8 cellular contexts compared by ENCODE assay signal in the genomic region with DNA sequence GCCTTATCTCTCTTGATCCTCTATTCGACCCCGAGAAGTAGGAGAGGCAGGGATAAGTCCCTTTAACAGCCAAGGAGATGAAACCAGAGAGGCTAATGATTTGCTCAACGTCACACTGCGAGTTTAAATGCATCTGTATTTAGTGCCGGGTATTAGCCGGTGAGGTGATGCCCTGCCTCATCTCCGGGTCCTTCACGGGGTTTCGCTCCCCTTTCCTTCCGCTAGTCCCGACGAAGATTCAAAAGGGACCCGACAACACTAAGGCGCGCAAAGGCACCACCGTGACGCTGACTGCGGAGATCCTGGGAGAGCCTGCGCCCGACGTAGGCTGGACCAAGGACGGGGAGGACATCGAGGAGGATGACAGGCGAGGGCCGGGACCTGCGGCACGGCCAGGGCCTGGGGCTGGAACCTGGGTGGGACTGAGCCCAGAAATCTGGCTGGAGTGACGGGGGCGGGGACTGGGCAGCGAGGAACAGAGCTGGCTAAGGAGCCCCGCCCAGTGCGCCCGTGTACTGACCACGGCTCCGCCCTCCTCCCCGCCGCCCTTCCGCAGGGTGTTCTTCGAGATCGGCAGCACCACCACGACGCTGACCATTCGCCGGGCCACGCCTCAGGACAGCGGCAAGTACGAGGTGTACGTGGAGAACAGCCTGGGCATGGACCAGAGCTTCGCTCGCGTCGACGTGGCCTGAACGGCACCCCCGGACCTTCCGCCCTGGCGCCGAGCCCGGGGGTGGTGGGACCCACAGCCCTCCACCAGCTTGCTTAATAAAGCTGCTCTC. TPM values are rescaled to one million over a fixed set of nuclear protein-coding genes. Genes with fewer than 3 reads are reported as not detected.
DNase-seq lines count a peak whose midpoint lies in the region; ATAC-seq, FAIRE-seq and TF ChIP-seq lines count a peak whose summit lies in the region.

No MANE protein-coding gene starts in this region.

- TF ChIP-seq POLR2A in gastrocnemius medialis (IDR thresholded peaks at IDR 0.05) = peak in 1 of 2 donors; percentile 71

- H3K36me3 ChIP-seq in brain microvascular endothelial cell (replicated peaks) (no peaks in the 10 kb centered on the region), iPS-18a (ENCODE audit: control insufficient read depth, low read depth, low read length) (no peaks in the 10 kb centered on the region), gastrocnemius medialis (peaks cover 0 to 18% of the 10 kb centered on the region in 2 donors)

- H3K4me1 Mint-ChIP-seq in activated CD8-positive, alpha-beta memory T cell treated with anti-CD3 and anti-CD28 coated beads, Interleukin-2, amount 10 ng/mL, durations not matched to agents 7 days and 5 days = peaks cover 31% of the 10 kb centered on the region

- peak; percentile 20 for ATAC-seq in activated CD8-positive, alpha-beta memory T cell treated with anti-CD3 and anti-CD28 coated beads, Interleukin-2, amount 10 ng/mL, durations not matched to agents 7 days and 5 days
- ATAC-seq in HG03045 (IDR thresholded peaks at IDR 0.05; ENCODE audit: unreplicated experiment) = peak; percentile 29
- peak; percentile 55 to 60 for ATAC-seq in gastrocnemius medialis

- no peaks in the 10 kb centered on the region for H3K36me3 Mint-ChIP-seq in activated CD8-positive, alpha-beta memory T cell treated with anti-CD3 and anti-CD28 coated beads, Interleukin-2, amount 10 ng/mL, durations not matched to agents 7 days and 5 days

- peaks cover 24% of the 10 kb centered on the region for H3K27me3 ChIP-seq in brain microvascular endothelial cell (replicated peaks)
- H3K27me3 ChIP-seq in iPS-18a (ENCODE audit: control insufficient read depth, insufficient read depth, low read length) = peaks cover 22% of the 10 kb centered on the region
- H3K27me3 ChIP-seq in gastrocnemius medialis = no peaks in the 10 kb centered on the region

- no peak overlapping the region for H3K27ac Mint-ChIP-seq in activated CD8-positive, alpha-beta memory T cell treated with anti-CD3 and anti-CD28 coated beads, Interleukin-2, amount 10 ng/mL, durations not matched to agents 7 days and 5 days

- H3K4me3 ChIP-seq in brain microvascular endothelial cell (ENCODE audit: low read depth, low read length) (peak overlapping the region; percentile 76), iPS-18a (ENCODE audit: low read length) (peak overlapping the region; percentile 75), gastrocnemius medialis (peak overlapping the region; percentile 63 to 87 (median 72))

- peak; percentile 61 for DNase-seq in activated CD8-positive, alpha-beta memory T cell treated with anti-CD3 and anti-CD28 coated beads, Interleukin-2, amount 10 ng/mL, durations not matched to agents 7 days and 5 days
- DNase-seq in activated CD8-positive, alpha-beta memory T cell treated with anti-CD3 and anti-CD28 coated beads for 24 hours = no peak
- DNase-seq in RCC 7860 (ENCODE audit: low spot score) (peak; percentile 68), brain microvascular endothelial cell (peak; percentile 53), gastrocnemius medialis (peak; percentile 87 to 89), inferior parietal cortex (ENCODE audit: extremely low spot score) (no peak)

- H3K4me3 Mint-ChIP-seq in activated CD8-positive, alpha-beta memory T cell treated with anti-CD3 and anti-CD28 coated beads, Interleukin-2, amount 10 ng/mL, durations not matched to agents 7 days and 5 days = peak overlapping the region; percentile 87

- no peak for FAIRE-seq in RCC 7860 (lab: Jason Lieb, UNC)

- in situ Hi-C loops in brain microvascular endothelial cell (cut with HindIII; ENCODE audit: low pct_ligation_motif_present, low sequenced_read_pairs) (no loop called here), gastrocnemius medialis (cut with MboI; ENCODE audit: low sequenced_read_pairs in 4 of 4) (no loop called here)

- H3K9me3 Mint-ChIP-seq in activated CD8-positive, alpha-beta memory T cell treated with anti-CD3 and anti-CD28 coated beads, Interleukin-2, amount 10 ng/mL, durations not matched to agents 7 days and 5 days (ENCODE audit: low read depth) = no peaks in the 10 kb centered on the region

- peaks cover 40% of the 10 kb centered on the region for H3K27me3 Mint-ChIP-seq in activated CD8-positive, alpha-beta memory T cell treated with anti-CD3 and anti-CD28 coated beads, Interleukin-2, amount 10 ng/mL, durations not matched to agents 7 days and 5 days

- CTCF ChIA-PET in activated CD8-positive, alpha-beta memory T cell treated with anti-CD3 and anti-CD28 coated beads, Interleukin-2, amount 10 ng/mL, durations not matched to agents 7 days and 5 days (lab: Charles Lee) = interaction anchor here (0.9 to 8.6 kb wide), 10 partner anchors 12 to 621 kb away, joined by 3 to 149 read pairs (median 4); partner anchors contain the start of genes CHPF, SPEG, STK11IP and TMEM198

- intact Hi-C loops in gastrocnemius medialis (cut with DNase I; ENCODE audit: low total_unique reads) = loop anchor here (1.0 to 10.0 kb wide), 6 partner anchors 37 to 333 kb away; partner anchors contain the start of genes ANKZF1, ATG9A, NHEJ1 and STK11IP

- H3K4me1 ChIP-seq in iPS-18a (ENCODE audit: control insufficient read depth, low read depth, low read length) (peaks cover 17% of the 10 kb centered on the region), gastrocnemius medialis (peaks cover 39 to 46% of the 10 kb centered on the region in 2 donors)

- no peak for TF ChIP-seq CTCF in brain microvascular endothelial cell (IDR thresholded peaks at IDR 0.05; ENCODE audit: low read depth, low read length, missing control alignments)
- no peak for TF ChIP-seq CTCF in gastrocnemius medialis (IDR thresholded peaks at IDR 0.05 in 4 of 5, conservative IDR thresholded peaks at IDR 0.05 in 1 of 5)

- peak overlapping the region; percentile 8 for H3K27ac ChIP-seq in brain microvascular endothelial cell
- no peak overlapping the region for H3K27ac ChIP-seq in iPS-18a (ENCODE audit: low read length)
- H3K27ac ChIP-seq in gastrocnemius medialis = peak overlapping the region; percentile 91 to 100 (median 96)

- H3K9me3 ChIP-seq in iPS-18a (ENCODE audit: control insufficient read depth, low read depth, low read length) (no peaks in the 10 kb centered on the region), gastrocnemius medialis (no peaks in the 10 kb centered on the region)

- H3K9ac ChIP-seq in iPS-18a (ENCODE audit: low read length) = no peak overlapping the region

RNA-seq across cellular contexts. Expression of gene GMPPA, which starts 1.0 kb away (rescaled TPM):
- 10 to 100 TPM; 36.5 to 42.6 TPM for total RNA-seq in activated CD8-positive, alpha-beta memory T cell treated with anti-CD3 and anti-CD28 coated beads, Interleukin-2, amount 10 ng/mL, durations not matched to agents 7 days and 5 days
- 10 to 100 TPM; 18.0 to 25.8 (median 24.4) TPM for total RNA-seq in gastrocnemius medialis

RNA-seq across cellular contexts. Expression of gene ASIC4, which starts 16.6 kb away (rescaled TPM):
- under 1 TPM in 1 of 2 experiments, not detected in 1; 0.09 TPM for total RNA-seq in activated CD8-positive, alpha-beta memory T cell treated with anti-CD3 and anti-CD28 coated beads, Interleukin-2, amount 10 ng/mL, durations not matched to agents 7 days and 5 days
- under 1 TPM in 1 of 4 donors, not detected in 3; 0.11 TPM for total RNA-seq in gastrocnemius medialis

RNA-seq across cellular contexts. Expression of gene CHPF, which starts 45.9 kb away (rescaled TPM):
- total RNA-seq in activated CD8-positive, alpha-beta memory T cell treated with anti-CD3 and anti-CD28 coated beads, Interleukin-2, amount 10 ng/mL, durations not matched to agents 7 days and 5 days = 10 to 100 TPM; 14.2 to 24.4 TPM
- total RNA-seq in gastrocnemius medialis = 10 to 100 TPM; 21.0 to 50.5 (median 37.2) TPM

RNA-seq across cellular contexts. Expression of gene TMEM198, which starts 46.1 kb away (rescaled TPM):
- total RNA-seq in activated CD8-positive, alpha-beta memory T cell treated with anti-CD3 and anti-CD28 coated beads, Interleukin-2, amount 10 ng/mL, durations not matched to agents 7 days and 5 days = 1 to 10 TPM; 1.8 to 2.8 TPM
- total RNA-seq in gastrocnemius medialis = 1 to 10 TPM in 3 of 4 donors, under 1 TPM in 1; 0.87 to 6.7 (median 3.3) TPM

Comparison
In these comparisons a context has a peak if more than half of its experiments do, and no peak if none do; other contexts are left out.
1. DNase-seq: peak in activated CD8-positive, alpha-beta memory T cell treated with anti-CD3 and anti-CD28 coated beads, Interleukin-2, amount 10 ng/mL, durations not matched to agents 7 days and 5 days (single experiment), RCC 7860 (single experiment), brain microvascular endothelial cell (single experiment) and gastrocnemius medialis (2 of 2); none in activated CD8-positive, alpha-beta memory T cell treated with anti-CD3 and anti-CD28 coated beads for 24 hours (single experiment) and inferior parietal cortex (single experiment).
2. Peak in every context shown above with its lines, with median percentiles within 50 percentile points of each other: ATAC-seq and H3K4me3 ChIP-seq.